16 cellular contexts compared by ENCODE assay signal in genomic region chr10:93224005-93224779, GRCh38.
DNase-seq lines count a peak whose midpoint lies in the region; ATAC-seq and TF ChIP-seq lines count a peak whose summit lies in the region.
"Had no signal": no experiment of that assay in that cellular context is flagged by ENCODE, and none has a peak within 500 bp of the region (broad histone marks: within the 10 kb centered on the region; RNA-seq: fewer than 3 reads in every experiment).

No MANE protein-coding gene starts in this region.

- no peaks in the 10 kb centered on the region for H3K79me1 ChIP-seq in H9 (ENCODE audit: insufficient read depth, low read depth, low read length, poor library complexity, severe bottlenecking)
- no peaks in the 10 kb centered on the region for H3K79me1 ChIP-seq in mesendoderm (ENCODE audit: low read length)

- peaks cover 3 to 11% of the 10 kb centered on the region in 2 experiments; a peak in 3 of 4 replicates for H3K4me1 Mint-ChIP-seq in H9
- peaks cover 2% of the 10 kb centered on the region for H3K4me1 Mint-ChIP-seq in progenitor cell of endocrine pancreas (ENCODE audit: low read depth)
- H3K4me1 Mint-ChIP-seq: memory B cell had no signal

- DNase-seq in DND-41 (no peak), H9 (no peak), WERI-Rb-1 (no peak), mesendoderm (no peak), progenitor cell of endocrine pancreas (ENCODE audit: low spot score, unreplicated experiment) (no peak)
- no peak for DNase-seq in activated CD4-positive, CD25-positive, alpha-beta regulatory T cell treated with anti-CD3 and anti-CD28 coated beads, Interleukin-2, amount 50 U/mL, for 72 hours
- DNase-seq: activated CD4-positive, alpha-beta T cell treated with anti-CD3 and anti-CD28 coated beads for 48 hours; activated T-cell treated with anti-CD3 and anti-CD28 coated beads, Interleukin-2, amount 50 U/mL, for 48 hours; COR-L47; NCI-H1417 treated with DMSO at 0.1 percent for 48 hours; NCI-H510A treated with DMSO at 0.1 percent for 48 hours had no signal

- no peak overlapping the region for H3K4me3 ChIP-seq in DND-41 (ENCODE audit: low read depth in 1 of 2, low read length in 2 of 2)
- H3K4me3 ChIP-seq in WERI-Rb-1 (ENCODE audit: low read depth, low read length): no peak overlapping the region
- no peak overlapping the region for H3K4me3 ChIP-seq in mesendoderm (ENCODE audit: low read length)
- H3K4me3 ChIP-seq: skin epidermis had no signal

- no peaks in the 10 kb centered on the region for H3K23me2 ChIP-seq in H9 (ENCODE audit: insufficient read length, low read depth, low read length, poor library complexity, severe bottlenecking)

- H4K91ac ChIP-seq in H9 (ENCODE audit: insufficient read length, low read depth, low read length): no peak overlapping the region

- H4K5ac ChIP-seq in H9 (ENCODE audit: insufficient read length, low read depth, low read length) (no peak overlapping the region), mesendoderm (ENCODE audit: low read length) (no peak overlapping the region)

- H2AK5ac ChIP-seq in H9 (ENCODE audit: insufficient read length, low read length) (no peak overlapping the region), mesendoderm (ENCODE audit: low read length) (no peak overlapping the region)

- no peak overlapping the region for H3K4ac ChIP-seq in H9 (ENCODE audit: low read depth, low read length)
- peak overlapping the region; percentile 89 for H3K4ac ChIP-seq in mesendoderm (ENCODE audit: low read depth, low read length)

- H2BK5ac ChIP-seq in H9 (ENCODE audit: insufficient read length, low read length) (no peak overlapping the region), mesendoderm (ENCODE audit: low read length) (peak overlapping the region; percentile 65)

- H2AFZ ChIP-seq in DND-41 (ENCODE audit: low read depth, low read length) (no peak overlapping the region), H9 (ENCODE audit: low read length) (no peak overlapping the region)

- H3K27ac ChIP-seq in DND-41 (ENCODE audit: low read length) (no peak overlapping the region), H9 (ENCODE audit: insufficient read length, low read depth, low read length) (no peak overlapping the region), WERI-Rb-1 (no peak overlapping the region), mesendoderm (ENCODE audit: low read depth, low read length) (no peak overlapping the region)
- H3K27ac ChIP-seq: neutrophil, skin epidermis had no signal

- H3K9ac ChIP-seq in DND-41 (ENCODE audit: low read depth, low read length): no peak overlapping the region
- no peak overlapping the region for H3K9ac ChIP-seq in H9 (ENCODE audit: extremely low read depth, insufficient read length, low read length)
- peak overlapping the region; percentile 31 for H3K9ac ChIP-seq in mesendoderm (ENCODE audit: low read length)

- no peak overlapping the region for H2BK12ac ChIP-seq in H9 (ENCODE audit: insufficient read length, low read depth, low read length)

- H2BK15ac ChIP-seq in H9 (ENCODE audit: low read depth, low read length): no peak overlapping the region
- no peak overlapping the region for H2BK15ac ChIP-seq in mesendoderm (replicated peaks; ENCODE audit: low read depth)

- H3K4me3 Mint-ChIP-seq in H9: no peak overlapping the region
- no peak overlapping the region for H3K4me3 Mint-ChIP-seq in progenitor cell of endocrine pancreas (ENCODE audit: low read depth)
- H3K4me3 Mint-ChIP-seq: memory B cell had no signal

- H3K36me3 Mint-ChIP-seq in H9 (ENCODE audit: insufficient read depth in 1 of 3, low read depth in 3 of 3): peaks cover 9 to 10% (median 9%) of the 10 kb centered on the region in 3 experiments
- no peaks in the 10 kb centered on the region for H3K36me3 Mint-ChIP-seq in progenitor cell of endocrine pancreas (ENCODE audit: insufficient read depth)
- H3K36me3 Mint-ChIP-seq: memory B cell had no signal

- no peak overlapping the region for H3K4me2 ChIP-seq in DND-41 (ENCODE audit: insufficient read depth, low read length)
- H3K4me2 ChIP-seq in H9 (ENCODE audit: insufficient read depth, insufficient read length, low read length): no peak overlapping the region
- H3K4me2 ChIP-seq in mesendoderm (ENCODE audit: low read length): no peak overlapping the region

- no peak overlapping the region for H3T11ph ChIP-seq in H9 (ENCODE audit: low read length)

- H3K27me3 Mint-ChIP-seq in H9 (ENCODE audit: low read depth) (peaks cover 1% of the 10 kb centered on the region; the same call in 1 of the 2 replicates), progenitor cell of endocrine pancreas (no peaks in the 10 kb centered on the region)

- H2BK120ac ChIP-seq in H9 (ENCODE audit: low read depth, low read length, poor library complexity, severe bottlenecking) (no peak overlapping the region), mesendoderm (ENCODE audit: low read depth, low read length) (peak overlapping the region; percentile 33)

- H4K8ac ChIP-seq in H9 (replicated peaks; ENCODE audit: insufficient read length, low read depth, low read length): no peak overlapping the region
- H4K8ac ChIP-seq in mesendoderm (ENCODE audit: low read depth, low read length): no peak overlapping the region

- H3K18ac ChIP-seq in H9 (ENCODE audit: insufficient read length, low read depth, low read length): no peak overlapping the region
- H3K18ac ChIP-seq in mesendoderm (ENCODE audit: low read length): peak overlapping the region; percentile 54

- no peak overlapping the region for H2BK20ac ChIP-seq in H9 (ENCODE audit: low read depth, low read length, poor library complexity, severe bottlenecking)

- H4K20me1 ChIP-seq in DND-41 (ENCODE audit: insufficient read depth, low read length): no peaks in the 10 kb centered on the region
- no peaks in the 10 kb centered on the region for H4K20me1 ChIP-seq in H9 (ENCODE audit: control insufficient read depth, insufficient read depth, insufficient read length)

- H3K9me3 ChIP-seq in DND-41 (ENCODE audit: insufficient read depth, low read length, severe bottlenecking): no peaks in the 10 kb centered on the region
- no peaks in the 10 kb centered on the region for H3K9me3 ChIP-seq in H9 (ENCODE audit: control insufficient read depth, low read depth, low read length)
- H3K9me3 ChIP-seq in WERI-Rb-1 (ENCODE audit: severe bottlenecking): no peaks in the 10 kb centered on the region
- H3K9me3 ChIP-seq: neutrophil had no signal

- H3K4me1 ChIP-seq in DND-41 (ENCODE audit: insufficient read depth, low read length) (no peaks in the 10 kb centered on the region), H9 (ENCODE audit: insufficient read depth, low read length) (no peaks in the 10 kb centered on the region; the same call in 1 of the 2 replicates), mesendoderm (ENCODE audit: control insufficient read depth, low read depth, low read length) (peaks cover 5% of the 10 kb centered on the region)

- no peak overlapping the region for H3K56ac ChIP-seq in H9 (ENCODE audit: insufficient read length, low read depth, low read length)
- H3K56ac ChIP-seq in mesendoderm (ENCODE audit: low read length): peak overlapping the region; percentile 72

- H3K23ac ChIP-seq in H9 (ENCODE audit: insufficient read length, low read depth, low read length) (no peak overlapping the region), mesendoderm (ENCODE audit: low read length) (no peak overlapping the region)

- TF ChIP-seq CTCF in DND-41 (IDR thresholded peaks at IDR 0.05; ENCODE audit: borderline replicate concordance, extremely low read depth, low read length, poor library complexity, severe bottlenecking): peak; percentile 7
- TF ChIP-seq CTCF in H9 (conservative IDR thresholded peaks at IDR 0.05): peak; percentile 45; the same call in 2 of the 3 replicates
- peak; percentile 41 for TF ChIP-seq CTCF in WERI-Rb-1 (IDR thresholded peaks at IDR 0.05; ENCODE audit: low read depth, low read length)
- no peak for TF ChIP-seq CTCF in progenitor cell of endocrine pancreas (IDR thresholded peaks at IDR 0.05; ENCODE audit: unreplicated experiment)

- H3K27me3 ChIP-seq in DND-41 (ENCODE audit: insufficient read depth, low read length, poor library complexity) (peaks cover 2% of the 10 kb centered on the region), H9 (ENCODE audit: insufficient read depth, low read length) (no peaks in the 10 kb centered on the region), WERI-Rb-1 (ENCODE audit: insufficient read depth, low read depth, severe bottlenecking) (no peaks in the 10 kb centered on the region), mesendoderm (ENCODE audit: insufficient read depth, low read length, poor library complexity) (no peaks in the 10 kb centered on the region)
- H3K27me3 ChIP-seq: neutrophil had no signal

- ATAC-seq in DND-41 (ENCODE audit: insufficient read depth, low read depth): no peak
- ATAC-seq in GM19351 (IDR thresholded peaks at IDR 0.05; ENCODE audit: unreplicated experiment): no peak
- ATAC-seq in GM19035 (IDR thresholded peaks at IDR 0.05; ENCODE audit: unreplicated experiment): no peak

- no CpG with 5 or more reads among the region's 5 CpGs for WGBS in H9 (ENCODE audit: extremely low coverage, insufficient read length, low lambda C conversion rate)
- no CpG with 5 or more reads among the region's 5 CpGs for WGBS in mesendoderm (ENCODE audit: extremely low coverage, insufficient coverage, low lambda C conversion rate)

- H3K14ac ChIP-seq in H9 (ENCODE audit: insufficient read depth, low read length): no peak overlapping the region

- H3K9me3 Mint-ChIP-seq in H9 (peaks cover 9 to 15% of the 10 kb centered on the region in 2 experiments), progenitor cell of endocrine pancreas (ENCODE audit: low read depth) (peaks cover 9% of the 10 kb centered on the region)

- H3K36me3 ChIP-seq in DND-41 (ENCODE audit: insufficient read depth, low read length) (no peaks in the 10 kb centered on the region), WERI-Rb-1 (no peaks in the 10 kb centered on the region), mesendoderm (ENCODE audit: control insufficient read depth, insufficient read depth, low read length) (no peaks in the 10 kb centered on the region)
- H3K36me3 ChIP-seq: neutrophil had no signal

- H3K79me2 ChIP-seq in DND-41 (ENCODE audit: insufficient read depth, low read length) (no peaks in the 10 kb centered on the region), H9 (ENCODE audit: insufficient read depth, low read length) (no peaks in the 10 kb centered on the region), mesendoderm (ENCODE audit: control insufficient read depth, insufficient read depth, low read length) (no peaks in the 10 kb centered on the region)

- H3K27ac Mint-ChIP-seq in H9 (peak overlapping the region in 1 of 3 experiments; percentile 50; a peak in 2 of 7 replicates), progenitor cell of endocrine pancreas (no peak overlapping the region)
- H3K27ac Mint-ChIP-seq: memory B cell had no signal
